In genomic region chr3:71208273-71209095, GRCh38 we compare ENCODE assay signal across 9 cellular contexts.
DNase-seq lines count a peak whose midpoint lies in the region; ATAC-seq and TF ChIP-seq lines count a peak whose summit lies in the region.
"Had no signal": no experiment of that assay in that cellular context is flagged by ENCODE, and none has a peak within 500 bp of the region (broad histone marks: within the 10 kb centered on the region; RNA-seq: fewer than 3 reads in every experiment).

No MANE protein-coding gene starts in this region.

- peak overlapping the region; percentile 75 for H3K27ac Mint-ChIP-seq in stimulated activated memory B cell treated with anti-CD40 and anti-IgM and Interleukin-4, amounts not matched to agents 10 μg/mL and 1 μg/mL and 100 μg/mL, for 72 hours

- no peaks in the 10 kb centered on the region for H3K36me3 ChIP-seq in esophagus squamous epithelium
- H3K36me3 ChIP-seq: Peyer's patch had no signal

- TF ChIP-seq CTCF in esophagus squamous epithelium (IDR thresholded peaks at IDR 0.05): no peak

- H3K27me3 Mint-ChIP-seq in stimulated activated memory B cell treated with anti-CD40 and anti-IgM and Interleukin-4, amounts not matched to agents 10 μg/mL and 1 μg/mL and 100 μg/mL, for 72 hours: no peaks in the 10 kb centered on the region

- peak overlapping the region in 3 of 4 donors; percentile 84 to 85 (median 84) for H3K27ac ChIP-seq in esophagus squamous epithelium

- TF ChIP-seq POLR2A in esophagus squamous epithelium (IDR thresholded peaks at IDR 0.05): no peak

- 65% methylated on average over 6 of the region's 6 CpGs for WGBS in esophagus squamous epithelium, 2 donors

- ATAC-seq in stimulated activated memory B cell treated with anti-CD40 and anti-IgM and Interleukin-4, amounts not matched to agents 10 μg/mL and 1 μg/mL and 100 μg/mL, for 72 hours: no peak
- no peak for ATAC-seq in GM19467 (IDR thresholded peaks at IDR 0.05; ENCODE audit: unreplicated experiment)

- intact Hi-C loops in esophagus squamous epithelium (cut with DNase I): no loop called here

- no peaks in the 10 kb centered on the region for H3K9me3 Mint-ChIP-seq in stimulated activated memory B cell treated with anti-CD40 and anti-IgM and Interleukin-4, amounts not matched to agents 10 μg/mL and 1 μg/mL and 100 μg/mL, for 72 hours

- H3K4me1 Mint-ChIP-seq in stimulated activated memory B cell treated with anti-CD40 and anti-IgM and Interleukin-4, amounts not matched to agents 10 μg/mL and 1 μg/mL and 100 μg/mL, for 72 hours: peaks cover 39% of the 10 kb centered on the region

- H3K27me3 ChIP-seq in esophagus squamous epithelium: no peaks in the 10 kb centered on the region
- H3K27me3 ChIP-seq: Peyer's patch had no signal

- H3K9me3 ChIP-seq in esophagus squamous epithelium: no peaks in the 10 kb centered on the region
- H3K9me3 ChIP-seq: Peyer's patch had no signal

- H3K4me3 ChIP-seq in esophagus squamous epithelium: no peak overlapping the region
- H3K4me3 ChIP-seq: Peyer's patch had no signal

- peaks cover 0 to 41% (median 10%) of the 10 kb centered on the region in 3 donors for H3K4me1 ChIP-seq in esophagus squamous epithelium

- DNase-seq in SIG-M5 treated with dmso at 0.1 percent for 504 hours (lab: John Stamatoyannopoulos, UW; ENCODE audit: unreplicated experiment) (peak; percentile 34), SIG-M5 (lab: John Stamatoyannopoulos, UW) (no peak), NCI-H748 treated with DMSO at 0.1 percent for 48 hours (lab: John Stamatoyannopoulos, UW) (peak; percentile 96), esophagus squamous epithelium (lab: John Stamatoyannopoulos, UW) (no peak), hippocampal formation (lab: John Stamatoyannopoulos, UW) (no peak), amygdala (lab: John Stamatoyannopoulos, UW) (no peak)

- H3K4me3 Mint-ChIP-seq in stimulated activated memory B cell treated with anti-CD40 and anti-IgM and Interleukin-4, amounts not matched to agents 10 μg/mL and 1 μg/mL and 100 μg/mL, for 72 hours: no peak overlapping the region

- H3K36me3 Mint-ChIP-seq in stimulated activated memory B cell treated with anti-CD40 and anti-IgM and Interleukin-4, amounts not matched to agents 10 μg/mL and 1 μg/mL and 100 μg/mL, for 72 hours: peaks cover 17% of the 10 kb centered on the region

Comparison
In these comparisons a context has a peak if more than half of its experiments do, and no peak if none do; other contexts are left out.
1. DNase-seq: peak in SIG-M5 treated with dmso at 0.1 percent for 504 hours (single experiment) and NCI-H748 treated with DMSO at 0.1 percent for 48 hours (single experiment); none in SIG-M5 (single experiment), esophagus squamous epithelium (single experiment), hippocampal formation (0 of 2) and amygdala (0 of 56).